Comparison of ENCODE assay signal across 8 cellular contexts in the genomic region with DNA sequence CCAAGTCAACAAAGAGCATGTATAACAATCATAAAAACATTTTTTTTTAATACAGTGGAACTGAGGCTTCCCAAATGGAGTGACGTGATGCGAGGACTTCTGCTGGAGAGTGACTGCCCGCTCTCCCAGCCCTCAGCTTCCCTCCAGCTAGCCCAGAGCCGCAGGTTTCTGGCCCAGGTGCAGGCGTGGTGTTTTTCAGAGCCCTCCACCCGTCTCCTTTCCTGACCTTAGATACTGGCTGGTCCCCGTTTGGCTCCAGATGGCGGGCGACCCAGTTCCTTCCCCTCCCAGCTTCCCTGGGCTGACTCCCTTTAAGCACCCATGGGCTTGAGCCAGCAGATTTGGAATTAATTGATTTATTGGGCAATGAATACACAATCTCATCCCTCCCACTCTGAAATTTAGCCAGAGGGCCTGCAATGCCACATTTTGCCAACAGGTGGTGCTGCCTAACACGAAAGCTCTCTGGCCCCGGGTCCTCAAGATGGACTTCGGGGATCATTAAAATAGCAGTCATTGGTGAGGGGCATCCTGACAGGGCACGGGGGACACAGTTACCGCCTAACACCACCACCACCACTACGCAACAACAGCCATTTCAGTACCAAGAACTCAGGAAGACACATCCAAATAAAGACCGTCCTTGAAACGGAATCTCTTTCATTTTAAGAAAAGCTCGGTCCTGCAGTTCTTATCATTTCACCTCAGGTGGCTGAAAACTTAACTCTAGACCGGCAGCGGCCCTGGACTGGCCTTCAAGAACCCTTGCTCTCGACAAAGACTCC. TPM values are rescaled to one million over a fixed set of nuclear protein-coding genes. Genes with fewer than 3 reads are reported as not detected.
DNase-seq lines count a peak whose midpoint lies in the region; ATAC-seq, FAIRE-seq and TF ChIP-seq lines count a peak whose summit lies in the region.

No MANE protein-coding gene starts in this region.

- H3K4me3 Mint-ChIP-seq in type B pancreatic cell = peak overlapping the region; percentile 13

- no peak overlapping the region for H3K9ac ChIP-seq in parathyroid adenoma

- peaks cover 4% of the 10 kb centered on the region for H3K27me3 Mint-ChIP-seq in type B pancreatic cell

- H3K4me1 ChIP-seq in parathyroid adenoma = no peaks in the 10 kb centered on the region

- no peaks in the 10 kb centered on the region for H3K36me3 ChIP-seq in parathyroid adenoma (ENCODE audit: control insufficient read depth, insufficient read depth, low read length)

- peak; percentile 72 for DNase-seq in DMS79 treated with DMSO at 0.1 percent for 48 hours (lab: John Stamatoyannopoulos, UW)
- peak; percentile 79 for DNase-seq in KBM-7
- DNase-seq in SK-N-DZ (ENCODE audit: low spot score) = peak; percentile 67
- peak; percentile 34 to 73 (median 68) for DNase-seq in activated naive CD4-positive, alpha-beta T cell (lab: John Stamatoyannopoulos, UW)
- peak; percentile 77 to 82 for DNase-seq in frontal cortex (ENCODE audit: low spot score in 2 of 2)
- no peak for DNase-seq in type B pancreatic cell (ENCODE audit: extremely low spot score, unreplicated experiment)

- H3K27ac Mint-ChIP-seq in type B pancreatic cell = no peak overlapping the region

- no peak overlapping the region for H3K27ac ChIP-seq in parathyroid adenoma

- no peak overlapping the region for H3K4me2 ChIP-seq in parathyroid adenoma (ENCODE audit: low read length)

- ATAC-seq in HG02884 (IDR thresholded peaks at IDR 0.05; ENCODE audit: unreplicated experiment) = no peak

- H3K4me1 Mint-ChIP-seq in type B pancreatic cell (ENCODE audit: unreplicated experiment) = peaks cover 20% of the 10 kb centered on the region

- no peak overlapping the region for H3K4me3 ChIP-seq in parathyroid adenoma (ENCODE audit: low read depth, low read length)

- H3K9me3 Mint-ChIP-seq in type B pancreatic cell = no peaks in the 10 kb centered on the region

- peak overlapping the region; percentile 39 for H2AFZ ChIP-seq in parathyroid adenoma

- H3K27me3 ChIP-seq in parathyroid adenoma (ENCODE audit: control insufficient read depth, insufficient read depth, low read length) = no peaks in the 10 kb centered on the region

- H3K36me3 Mint-ChIP-seq in type B pancreatic cell = no peaks in the 10 kb centered on the region

- H3K9me3 ChIP-seq in parathyroid adenoma (ENCODE audit: control insufficient read depth, low read length) = no peaks in the 10 kb centered on the region

- H3K79me2 ChIP-seq in parathyroid adenoma = no peaks in the 10 kb centered on the region

- TF ChIP-seq CTCF in parathyroid adenoma (IDR thresholded peaks at IDR 0.05) (peak; percentile 97), type B pancreatic cell (conservative IDR thresholded peaks at IDR 0.05) (peak; percentile 92)

- FAIRE-seq in frontal cortex (lab: Jason Lieb, UNC) = no peak

- in situ Hi-C loops in KBM-7 (cut with MboI; ENCODE audit: low pct_unique_long_range_greater_than_20kb, low sequenced_read_pairs) = no loop called here

RNA-seq across cellular contexts. Expression of a gene that starts 47.5 kb away (rescaled TPM):
- polyA plus RNA-seq in SK-N-DZ (2014; cell fraction: cytosol; rRNA removed) = under 0.01 TPM in 1 of 2 replicates, not detected in the other
- polyA plus RNA-seq in SK-N-DZ (2014; cell fraction: nucleus; rRNA removed) = 0.13 and 1.1 TPM in 2 replicates
- total RNA-seq in frontal cortex (0.41 TPM), type B pancreatic cell (ENCODE audit: low replicate concordance) (1.9 and 2.4 TPM in 2 replicates)

RNA-seq across cellular contexts. Expression of a gene that starts 49.1 kb away (rescaled TPM):
- 9.0 and 13.8 TPM in 2 replicates for polyA plus RNA-seq in SK-N-DZ (2014; cell fraction: cytosol; rRNA removed)
- polyA plus RNA-seq in SK-N-DZ (2014; cell fraction: nucleus; rRNA removed) = 39.4 and 56.8 TPM in 2 replicates
- 11.0 TPM for total RNA-seq in frontal cortex
- total RNA-seq in type B pancreatic cell (ENCODE audit: low replicate concordance) = 21.6 and 42.5 TPM in 2 replicates
